In genomic region chr12:26434299-26434915, GRCh38 we compare ENCODE assay signal across 8 cellular contexts.
A peak's percentile ranks its signal among the peaks of the same experiment; 100 is the strongest.
DNase-seq lines count a peak whose midpoint lies in the region; ATAC-seq and TF ChIP-seq lines count a peak whose summit lies in the region.

No MANE protein-coding gene starts in this region.

- no peaks in the 10 kb centered on the region for H3K9me3 Mint-ChIP-seq in naive B cell

- ATAC-seq in GM18517 (IDR thresholded peaks at IDR 0.05; ENCODE audit: unreplicated experiment) (peak; percentile 70), naive B cell (ENCODE audit: low read depth in 2 of 2) (peak; percentile 55 to 58)

- TF ChIP-seq CTCF in BJ (IDR thresholded peaks at IDR 0.05; ENCODE audit: insufficient read depth, low read depth, low read length): peak; percentile 83
- TF ChIP-seq CTCF in epithelial cell of proximal tubule (conservative IDR thresholded peaks at IDR 0.05; ENCODE audit: low read depth, low read length): peak; percentile 93

- H3K4me3 Mint-ChIP-seq in naive B cell: no peak overlapping the region

- no peaks in the 10 kb centered on the region for H3K27me3 ChIP-seq in BJ (ENCODE audit: control insufficient read depth, insufficient read depth, low read length)

- CTCF ChIA-PET in BJ (lab: Yijun Ruan, JAX): interaction anchor here (1.4 to 1.9 kb wide), 3 partner anchors 8 to 337 kb away, joined by 3 to 4 read pairs (median 4); no protein-coding TSS in a partner anchor

- peaks cover 0 to 5% (median 0%) of the 10 kb centered on the region in 3 donors for H3K4me1 Mint-ChIP-seq in naive B cell

- peaks cover 0 to 18% of the 10 kb centered on the region in 2 donors for H3K36me3 Mint-ChIP-seq in naive B cell

- H3K27me3 Mint-ChIP-seq in naive B cell: no peaks in the 10 kb centered on the region

- H3K27ac Mint-ChIP-seq in naive B cell: no peak overlapping the region

- DNase-seq in BJ (ENCODE audit: low read depth) (peak; percentile 5), Kasumi-1 (lab: John Stamatoyannopoulos, UW) (peak; percentile 80 to 82), RKO (ENCODE audit: low spot score) (peak; percentile 85), epithelial cell of proximal tubule (ENCODE audit: low read depth) (peak; percentile 27), naive B cell (peak; percentile 15), middle frontal gyrus (ENCODE audit: extremely low spot score, low spot score) (no peak)
- no peak for DNase-seq in activated CD8-positive, alpha-beta memory T cell treated with anti-CD3 and anti-CD28 coated beads, Interleukin-2, amount 50 U/mL, for 4 hours

- H3K4me3 ChIP-seq in BJ (ENCODE audit: low read depth, low read length) (no peak overlapping the region), epithelial cell of proximal tubule (ENCODE audit: low read depth, low read length) (no peak overlapping the region)

- POLR2A ChIA-PET in BJ (lab: Charles Lee): no interaction called here

- no peaks in the 10 kb centered on the region for H3K36me3 ChIP-seq in BJ (ENCODE audit: control insufficient read depth, insufficient read depth, low read length)

Comparison
In these comparisons a context has a peak if more than half of its experiments do, and no peak if none do; other contexts are left out.
1. DNase-seq: peak in BJ (single experiment), Kasumi-1 (2 of 2), RKO (single experiment), epithelial cell of proximal tubule (single experiment) and naive B cell (single experiment); none in middle frontal gyrus (single experiment) and activated CD8-positive, alpha-beta memory T cell treated with anti-CD3 and anti-CD28 coated beads, Interleukin-2, amount 50 U/mL, for 4 hours (single experiment).